Comparison of ENCODE assay signal across 26 cellular contexts in the genomic region with DNA sequence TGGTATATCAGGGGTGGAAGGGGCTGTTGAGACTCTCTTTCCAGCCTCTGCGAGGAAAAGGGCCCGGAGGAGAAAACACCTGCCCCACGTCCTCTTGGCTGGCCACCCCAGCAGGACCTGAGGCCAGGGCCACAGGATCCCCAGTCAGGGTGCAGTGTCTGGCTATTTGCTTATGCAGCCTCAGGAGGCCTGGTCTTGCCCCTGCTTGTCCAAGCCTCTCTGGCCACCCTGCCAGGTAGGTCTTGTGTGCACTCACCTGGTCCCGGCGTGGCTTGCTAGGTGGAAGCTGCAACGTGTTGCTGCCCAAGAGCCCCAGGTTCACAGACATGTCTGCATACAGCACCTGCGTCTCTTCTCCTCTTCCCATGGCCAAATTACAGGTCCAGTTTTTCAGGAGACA. TPM values are rescaled to one million over a fixed set of nuclear protein-coding genes. Genes with fewer than 3 reads are reported as not detected.
"Had no signal": no experiment of that assay in that cellular context is flagged by ENCODE, and none has a peak within 500 bp of the region (broad histone marks: within the 10 kb centered on the region; RNA-seq: fewer than 3 reads in every experiment).

No MANE protein-coding gene starts in this region.

- H3K36me3 ChIP-seq: heart left ventricle, thoracic aorta, uterus had no signal

- FAIRE-seq: frontal cortex had no signal

- DNase-seq: central memory CD4-positive, alpha-beta T cell; cortex of kidney; hippocampal formation; kidney glomerular epithelial cell; mammary epithelial cell; naive B cell; psoas muscle; stimulated activated CD4-positive, alpha-beta T cell treated with anti-CD3 and anti-CD28 coated beads, Interleukin-2, amount 100 ng/mL, for 24 hours; stimulated activated CD4-positive, alpha-beta T cell treated with anti-CD3 and anti-CD28 coated beads, Interleukin-4, amount 100 ng/mL, for 4 hours; stimulated activated naive B cell treated with anti-CD40 and anti-IgM and Interleukin-4, amounts not matched to agents 10 μg/mL and 1 μg/mL and 100 μg/mL, for 72 hours; stimulated activated naive CD8-positive, alpha-beta T cell treated with anti-CD3 and anti-CD28 coated beads, Interleukin-15, amount 100 ng/mL, for 72 hours; trophoblast cell; uterus had no signal

- H3K27me3 ChIP-seq: heart left ventricle, uterus had no signal

- H3K4me3 ChIP-seq: heart left ventricle, psoas muscle, thoracic aorta, uterus had no signal

- H3K9me3 ChIP-seq: heart left ventricle, psoas muscle, thoracic aorta, uterus had no signal

- ATAC-seq: left lobe of liver; psoas muscle; sciatic nerve; stimulated activated naive B cell treated with anti-CD40 and anti-IgM and Interleukin-4, amounts not matched to agents 10 μg/mL and 1 μg/mL and 100 μg/mL, for 72 hours; stimulated activated naive CD8-positive, alpha-beta T cell treated with anti-CD3 and anti-CD28 coated beads, Interleukin-15, amount 100 ng/mL, for 72 hours had no signal

- H3K27ac ChIP-seq: heart left ventricle, psoas muscle, thoracic aorta, uterus had no signal

- H3K4me1 ChIP-seq: psoas muscle, uterus had no signal

RNA-seq across cellular contexts. Expression of a gene that starts 0.5 kb away (rescaled TPM):
- total RNA-seq: chondrocyte, epithelial cell of proximal tubule, fibroblast of lung, frontal cortex, glomerular endothelial cell, heart left ventricle, left lobe of liver, mammary epithelial cell, mesenteric fat pad, mononuclear cell, omental fat pad, psoas muscle, sciatic nerve, skeletal muscle tissue, thoracic aorta, uterus had no signal
- polyA plus RNA-seq: fibroblast of lung, heart left ventricle, mammary epithelial cell had no signal

RNA-seq across cellular contexts. Expression of a gene that starts 34.5 kb away (rescaled TPM):
- total RNA-seq: chondrocyte, epithelial cell of proximal tubule, fibroblast of lung, glomerular endothelial cell, heart left ventricle, left lobe of liver, mammary epithelial cell, mesenteric fat pad, psoas muscle, sciatic nerve, skeletal muscle tissue, thoracic aorta had no signal
- polyA plus RNA-seq: fibroblast of lung, heart left ventricle, mammary epithelial cell had no signal
